ENCODE assay signal across 13 cellular contexts in the genomic region with DNA sequence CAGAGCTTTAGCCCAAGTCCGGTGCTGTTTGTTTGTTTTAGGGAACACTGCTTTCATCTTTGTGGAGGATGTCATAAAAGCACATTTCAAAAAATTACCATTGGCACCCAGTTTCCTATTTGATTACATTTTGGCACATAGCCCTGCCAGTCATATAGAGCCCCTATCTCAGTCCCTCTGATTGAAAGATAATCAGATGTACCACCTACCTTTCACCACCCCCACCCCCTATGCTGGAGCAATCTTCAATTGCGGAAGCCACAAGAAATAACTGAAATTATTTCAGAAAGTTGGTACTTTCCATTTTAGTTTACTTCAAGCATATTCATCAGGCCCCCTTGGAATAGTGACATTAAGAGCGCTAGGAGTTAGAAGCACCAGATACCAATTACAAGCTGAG.
DNase-seq lines count a peak whose midpoint lies in the region; ATAC-seq and TF ChIP-seq lines count a peak whose summit lies in the region.
"Had no signal": no experiment of that assay in that cellular context is flagged by ENCODE, and none has a peak within 500 bp of the region (broad histone marks: within the 10 kb centered on the region; RNA-seq: fewer than 3 reads in every experiment).

No MANE protein-coding gene starts in this region.

- H3K9me3 ChIP-seq in BLaER1 treated with 17β-estradiol and CSF1 and Interleukin-3, amounts not matched to agents 10 nM and 100 nM (replicated peaks in 1 of 11) = peaks cover 0 to 16% (median 6%) of the 10 kb centered on the region in 11 experiments; a peak in 9 of 22 replicates
- H3K9me3 ChIP-seq in CD4-positive, alpha-beta T cell (ENCODE audit: control insufficient read depth, low read length) = no peaks in the 10 kb centered on the region
- no peaks in the 10 kb centered on the region for H3K9me3 ChIP-seq in esophagus squamous epithelium
- H3K9me3 ChIP-seq: BE2C, ovary, sigmoid colon had no signal

- POLR2A ChIA-PET in CD4-positive, alpha-beta T cell (lab: Charles Lee) = interaction anchor here (1.4 kb wide), 1 partner anchor 17 kb away, joined by 3 read pairs; no protein-coding TSS in a partner anchor
- POLR2A ChIA-PET in T-cell (lab: Charles Lee) = no interaction called here

- TF ChIP-seq CTCF in CD4-positive, alpha-beta T cell (IDR thresholded peaks at IDR 0.05) = no peak
- no peak for TF ChIP-seq CTCF in esophagus squamous epithelium (IDR thresholded peaks at IDR 0.05)

- no peaks in the 10 kb centered on the region for H3K36me3 Mint-ChIP-seq in CD4-positive, alpha-beta T cell (ENCODE audit: low read depth)
- no peaks in the 10 kb centered on the region for H3K36me3 Mint-ChIP-seq in T-cell
- peaks cover 2% of the 10 kb centered on the region for H3K36me3 Mint-ChIP-seq in effector memory CD8-positive, alpha-beta T cell (ENCODE audit: insufficient read depth)

- H3K36me3 ChIP-seq in BLaER1 treated with 17β-estradiol and CSF1 and Interleukin-3, amounts not matched to agents 10 nM and 100 nM = no peaks in the 10 kb centered on the region
- no peaks in the 10 kb centered on the region for H3K36me3 ChIP-seq in esophagus squamous epithelium
- H3K36me3 ChIP-seq: BE2C, ovary, sigmoid colon had no signal

- H3K27ac Mint-ChIP-seq in CD4-positive, alpha-beta T cell = peak overlapping the region; percentile 42
- H3K27ac Mint-ChIP-seq in T-cell = peak overlapping the region; percentile 73 to 75
- H3K27ac Mint-ChIP-seq in effector memory CD8-positive, alpha-beta T cell = peak overlapping the region; percentile 33 to 84

- H3K4me3 ChIP-seq in BLaER1 treated with 17β-estradiol and CSF1 and Interleukin-3, amounts not matched to agents 10 nM and 100 nM = no peak overlapping the region
- no peak overlapping the region for H3K4me3 ChIP-seq in esophagus squamous epithelium
- H3K4me3 ChIP-seq: ovary, sigmoid colon had no signal

- no peaks in the 10 kb centered on the region for H4K20me1 ChIP-seq in BLaER1 treated with 17β-estradiol and CSF1 and Interleukin-3, amounts not matched to agents 10 nM and 100 nM

- ATAC-seq in CD4-positive, alpha-beta T cell (ENCODE audit: poor library complexity) = no peak
- ATAC-seq in T-cell (replicated peaks in 1 of 4) = peak in 2 of 4 experiments; percentile 13 to 24
- ATAC-seq in effector memory CD8-positive, alpha-beta T cell (replicated peaks) = no peak
- no peak for ATAC-seq in HG03045 (IDR thresholded peaks at IDR 0.05; ENCODE audit: unreplicated experiment)

- intact Hi-C loops in CD4-positive, alpha-beta T cell (cut with DNase I, micrococcal nuclease) = no loop called here
- intact Hi-C loops in esophagus squamous epithelium (cut with DNase I) = no loop called here

- peak overlapping the region in 3 of 11 experiments; percentile 8 to 19 (median 14); a peak in 1 of 22 replicates for H3K9ac ChIP-seq in BLaER1 treated with 17β-estradiol and CSF1 and Interleukin-3, amounts not matched to agents 10 nM and 100 nM

- H3K27me3 Mint-ChIP-seq in CD4-positive, alpha-beta T cell = no peaks in the 10 kb centered on the region
- H3K27me3 Mint-ChIP-seq in T-cell = no peaks in the 10 kb centered on the region
- peaks cover 0 to 7% of the 10 kb centered on the region in 2 donors for H3K27me3 Mint-ChIP-seq in effector memory CD8-positive, alpha-beta T cell

- H3K4me1 Mint-ChIP-seq in CD4-positive, alpha-beta T cell (ENCODE audit: low read depth) = peaks cover 41% of the 10 kb centered on the region
- H3K4me1 Mint-ChIP-seq in T-cell = peaks cover 38 to 51% (median 39%) of the 10 kb centered on the region in 3 donors
- H3K4me1 Mint-ChIP-seq in effector memory CD8-positive, alpha-beta T cell (ENCODE audit: low read depth in 2 of 2) = peaks cover 20 to 24% of the 10 kb centered on the region in 2 donors

- DNase-seq in CD4-positive, alpha-beta T cell = no peak
- DNase-seq in T-cell (no peak), AG08395 (ENCODE audit: low spot score) (no peak), esophagus squamous epithelium (lab: John Stamatoyannopoulos, UW) (no peak)
- no peak for DNase-seq in effector memory CD8-positive, alpha-beta T cell
- DNase-seq: activated CD4-positive, alpha-beta T cell treated with anti-CD3 and anti-CD28 coated beads for 1 hour; BE2C; DMS 273 treated with DMSO at 0.1 percent for 48 hours; NCI-H774; ovary; sigmoid colon had no signal

- peaks cover 15 to 37% (median 29%) of the 10 kb centered on the region in 10 experiments for H3K4me1 ChIP-seq in BLaER1 treated with 17β-estradiol and CSF1 and Interleukin-3, amounts not matched to agents 10 nM and 100 nM
- no peaks in the 10 kb centered on the region for H3K4me1 ChIP-seq in esophagus squamous epithelium
- H3K4me1 ChIP-seq: BE2C, sigmoid colon had no signal

- H3K4me3 Mint-ChIP-seq in CD4-positive, alpha-beta T cell = peak overlapping the region; percentile 56
- peak overlapping the region; percentile 48 to 74 (median 57) for H3K4me3 Mint-ChIP-seq in T-cell
- peak overlapping the region; percentile 50 to 74 for H3K4me3 Mint-ChIP-seq in effector memory CD8-positive, alpha-beta T cell

- no peaks in the 10 kb centered on the region for H3K9me3 Mint-ChIP-seq in CD4-positive, alpha-beta T cell
- H3K9me3 Mint-ChIP-seq in T-cell = no peaks in the 10 kb centered on the region
- no peaks in the 10 kb centered on the region for H3K9me3 Mint-ChIP-seq in effector memory CD8-positive, alpha-beta T cell

- CTCF ChIA-PET in CD4-positive, alpha-beta T cell (lab: Charles Lee) = interaction anchor here (1.1 kb wide), 1 partner anchor 292 kb away, joined by 3 read pairs; no protein-coding TSS in a partner anchor
- CTCF ChIA-PET in T-cell (lab: Charles Lee) = no interaction called here

- H3K27me3 ChIP-seq in BLaER1 treated with 17β-estradiol and CSF1 and Interleukin-3, amounts not matched to agents 10 nM and 100 nM = no peaks in the 10 kb centered on the region
- no peaks in the 10 kb centered on the region for H3K27me3 ChIP-seq in CD4-positive, alpha-beta T cell (ENCODE audit: control insufficient read depth, insufficient read depth, low read length)
- no peaks in the 10 kb centered on the region for H3K27me3 ChIP-seq in esophagus squamous epithelium
- H3K27me3 ChIP-seq: BE2C, ovary, sigmoid colon had no signal

- peak overlapping the region in 4 of 11 experiments; percentile 13 to 65 (median 44); a peak in 8 of 22 replicates for H3K27ac ChIP-seq in BLaER1 treated with 17β-estradiol and CSF1 and Interleukin-3, amounts not matched to agents 10 nM and 100 nM
- no peak overlapping the region for H3K27ac ChIP-seq in CD4-positive, alpha-beta T cell (ENCODE audit: low read depth, low read length)
- no peak overlapping the region for H3K27ac ChIP-seq in esophagus squamous epithelium
- H3K27ac ChIP-seq: ovary, sigmoid colon had no signal

- peak overlapping the region; percentile 41 to 81 (median 70); a peak in 21 of 22 replicates for H3K4me2 ChIP-seq in BLaER1 treated with 17β-estradiol and CSF1 and Interleukin-3, amounts not matched to agents 10 nM and 100 nM

- no peak for TF ChIP-seq POLR2A in esophagus squamous epithelium (IDR thresholded peaks at IDR 0.05)

- 76 to 81% methylated on average over 3 of the region's 3 CpGs for WGBS in esophagus squamous epithelium, 2 donors
